16 cellular contexts compared by ENCODE assay signal in the genomic region with DNA sequence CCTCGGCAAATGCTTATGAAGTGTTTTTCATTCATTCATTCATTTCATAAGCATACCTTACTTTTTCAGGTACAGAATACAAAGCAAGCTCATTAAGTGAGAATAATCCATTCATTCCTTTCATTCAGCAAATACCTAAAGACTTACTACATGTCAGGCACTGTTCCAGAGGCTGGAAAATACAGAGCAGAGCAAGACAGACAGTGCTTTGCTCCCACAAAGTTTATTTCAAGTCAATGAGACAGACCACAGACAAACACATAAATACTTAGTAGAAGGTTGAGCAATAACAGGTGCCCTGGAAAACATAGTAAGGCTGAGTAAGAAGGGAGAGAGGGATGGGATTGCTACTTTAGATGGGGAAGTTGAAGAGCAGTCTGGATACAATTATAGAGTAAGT.
DNase-seq lines count a peak whose midpoint lies in the region; ATAC-seq and TF ChIP-seq lines count a peak whose summit lies in the region.
"Had no signal": no experiment of that assay in that cellular context is flagged by ENCODE, and none has a peak within 500 bp of the region (broad histone marks: within the 10 kb centered on the region; RNA-seq: fewer than 3 reads in every experiment).

No MANE protein-coding gene starts in this region.

- no peaks in the 10 kb centered on the region for H3K36me3 ChIP-seq in fibroblast of lung (ENCODE audit: control insufficient read depth, insufficient read depth, low read length)
- H3K36me3 ChIP-seq: spleen had no signal

- H3K4me1 ChIP-seq in fibroblast of lung (ENCODE audit: control insufficient read depth, extremely low read depth, insufficient read depth, low read length) = peaks cover 3% of the 10 kb centered on the region
- H3K4me1 ChIP-seq: spleen had no signal

- peak; percentile 39 for DNase-seq in GM04503 (ENCODE audit: low read depth)
- peak; percentile 66 to 89 for DNase-seq in fibroblast of lung (ENCODE audit: low read depth in 2 of 2)
- DNase-seq in renal cortical epithelial cell (ENCODE audit: low read depth) = peak; percentile 94
- no peak for DNase-seq in RPMI8226
- DNase-seq in KG1 (lab: John Stamatoyannopoulos, UW) = no peak
- DNase-seq in NCI-H446 treated with DMSO at 0.1 percent for 48 hours (lab: John Stamatoyannopoulos, UW) = no peak
- DNase-seq: activated CD4-positive, alpha-beta T cell treated with anti-CD3 and anti-CD28 coated beads, Interleukin-2, amount 50 U/mL, for 48 hours; mesendoderm; NCI-H1417; NCI-H446; nucleus accumbens; spleen; stimulated activated naive CD4-positive, alpha-beta T cell treated with Interleukin-2 at 50 U/mL for 16 hours had no signal

- no peaks in the 10 kb centered on the region for H3K79me2 ChIP-seq in fibroblast of lung (ENCODE audit: control insufficient read depth, insufficient read depth, low read length)

- H2AFZ ChIP-seq in fibroblast of lung (ENCODE audit: low read length) = no peak overlapping the region

- peak; percentile 90 for ATAC-seq in SK-N-SH treated with all-trans-retinoic acid at 6 μM for 48 hours
- no peak for ATAC-seq in GM21529 (IDR thresholded peaks at IDR 0.05; ENCODE audit: unreplicated experiment)

- H3K4me3 ChIP-seq in fibroblast of lung (replicated peaks in 1 of 4; ENCODE audit: control extremely low read depth in 1 of 4, insufficient read depth in 1 of 4, low read depth in 3 of 4, low read length in 4 of 4) = no peak overlapping the region
- H3K4me3 ChIP-seq: SK-N-MC, spleen had no signal

- H3K9ac ChIP-seq in fibroblast of lung (ENCODE audit: insufficient read depth, low read length) = no peak overlapping the region

- no peak overlapping the region for H3K27ac ChIP-seq in fibroblast of lung (ENCODE audit: insufficient read depth, low read length)
- H3K27ac ChIP-seq: SK-N-MC, spleen had no signal

- TF ChIP-seq CTCF in fibroblast of lung (conservative IDR thresholded peaks at IDR 0.05 in 1 of 2, IDR thresholded peaks at IDR 0.05 in 1 of 2; ENCODE audit: low read depth in 1 of 2, low read length in 2 of 2) = no peak

- no peak overlapping the region for H3K4me2 ChIP-seq in fibroblast of lung (ENCODE audit: extremely low read depth, insufficient read depth, low read length)

- no peaks in the 10 kb centered on the region for H3K27me3 ChIP-seq in fibroblast of lung (ENCODE audit: control insufficient read depth, insufficient read depth, low read length)

- H4K20me1 ChIP-seq in fibroblast of lung (ENCODE audit: control insufficient read depth, extremely low read depth, insufficient read depth, low read length) = no peaks in the 10 kb centered on the region

- no peaks in the 10 kb centered on the region for H3K9me3 ChIP-seq in fibroblast of lung (ENCODE audit: control insufficient read depth, insufficient read depth, low read depth, low read length)
- H3K9me3 ChIP-seq: spleen had no signal

TF ChIP-seq in SK-N-SH treated with all-trans-retinoic acid at 6 μM for 48 hours, 23 proteins besides CTCF, POLR2A, EP300 and RAD21:
- TF ChIP-seq, protein P1, sequence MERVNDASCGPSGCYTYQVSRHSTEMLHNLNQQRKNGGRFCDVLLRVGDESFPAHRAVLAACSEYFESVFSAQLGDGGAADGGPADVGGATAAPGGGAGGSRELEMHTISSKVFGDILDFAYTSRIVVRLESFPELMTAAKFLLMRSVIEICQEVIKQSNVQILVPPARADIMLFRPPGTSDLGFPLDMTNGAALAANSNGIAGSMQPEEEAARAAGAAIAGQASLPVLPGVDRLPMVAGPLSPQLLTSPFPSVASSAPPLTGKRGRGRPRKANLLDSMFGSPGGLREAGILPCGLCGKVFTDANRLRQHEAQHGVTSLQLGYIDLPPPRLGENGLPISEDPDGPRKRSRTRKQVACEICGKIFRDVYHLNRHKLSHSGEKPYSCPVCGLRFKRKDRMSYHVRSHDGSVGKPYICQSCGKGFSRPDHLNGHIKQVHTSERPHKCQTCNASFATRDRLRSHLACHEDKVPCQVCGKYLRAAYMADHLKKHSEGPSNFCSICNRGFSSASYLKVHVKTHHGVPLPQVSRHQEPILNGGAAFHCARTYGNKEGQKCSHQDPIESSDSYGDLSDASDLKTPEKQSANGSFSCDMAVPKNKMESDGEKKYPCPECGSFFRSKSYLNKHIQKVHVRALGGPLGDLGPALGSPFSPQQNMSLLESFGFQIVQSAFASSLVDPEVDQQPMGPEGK (CRISPR knock-in tag; IDR thresholded peaks at IDR 0.05; ENCODE audit: borderline replicate concordance) = no peak
- TF ChIP-seq ZNF565 (CRISPR knock-in tag; conservative IDR thresholded peaks at IDR 0.05; ENCODE audit: low read depth) (no peak), ISL1 (CRISPR knock-in tag; IDR thresholded peaks at IDR 0.05) (peak; percentile 77), ZFP3 (CRISPR knock-in tag; IDR thresholded peaks at IDR 0.05) (no peak), TOX (CRISPR knock-in tag; IDR thresholded peaks at IDR 0.05; ENCODE audit: borderline replicate concordance) (peak; percentile 49; the same call in 1 of the 2 replicates), TCF4 (CRISPR knock-in tag; IDR thresholded peaks at IDR 0.05; ENCODE audit: borderline replicate concordance) (no peak)

Comparison
In these comparisons a context has a peak if more than half of its experiments do, and no peak if none do; other contexts are left out.
1. DNase-seq: peak in GM04503 (single experiment), fibroblast of lung (2 of 2) and renal cortical epithelial cell (single experiment); none in RPMI8226 (single experiment), KG1 (single experiment) and NCI-H446 treated with DMSO at 0.1 percent for 48 hours (single experiment).